8 cellular contexts compared by ENCODE assay signal in genomic region chr4:118034061-118034785, GRCh38. TPM values are rescaled to one million over a fixed set of nuclear protein-coding genes. Genes with fewer than 3 reads are reported as not detected.
A peak's percentile ranks its signal among the peaks of the same experiment; 100 is the strongest.
DNase-seq lines count a peak whose midpoint lies in the region; ATAC-seq and TF ChIP-seq lines count a peak whose summit lies in the region.

Gene NDST3, plus strand, starts transcription at chr4:118034486. Its CDS starts 19,425 bp downstream, at chr4:118053911.

- ATAC-seq in HG03378 (IDR thresholded peaks at IDR 0.05; ENCODE audit: unreplicated experiment) (peak; percentile 75), sciatic nerve (peak; percentile 76)

- peak; percentile 31 for DNase-seq in AG10803 (ENCODE audit: low read depth)
- peak; percentile 50 for DNase-seq in GM13977 (ENCODE audit: low spot score)
- DNase-seq in NCI-H526 (lab: John Stamatoyannopoulos, UW), result peak; percentile 46 to 78
- DNase-seq in amygdala (lab: John Stamatoyannopoulos, UW), result peak in 53 of 56 donors; percentile 3 to 87 (median 54)
- DNase-seq in hepatic stellate cell (ENCODE audit: low spot score), result peak; percentile 21
- DNase-seq in sciatic nerve (ENCODE audit: low spot score), result peak; percentile 60
- DNase-seq in activated CD8-positive, alpha-beta memory T cell treated with anti-CD3 and anti-CD28 coated beads for 24 hours, result no peak

- intact Hi-C loops in sciatic nerve (cut with DNase I), result no loop called here

- TF ChIP-seq CTCF in AG10803 (conservative IDR thresholded peaks at IDR 0.05; ENCODE audit: low read length), result peak; percentile 27
- TF ChIP-seq CTCF in GM13977 (IDR thresholded peaks at IDR 0.05; ENCODE audit: extremely low read depth, insufficient read depth, missing control alignments), result peak; percentile 43

- peak within 1 kb of the TSS; percentile 44 for H3K4me3 ChIP-seq in AG10803 (ENCODE audit: low read length)

- in situ Hi-C loops in GM13977 (cut with MboI; ENCODE audit: low pct_unique_long_range_greater_than_20kb, low sequenced_read_pairs, unreplicated experiment), result no loop called here

RNA-seq across cellular contexts. Expression of gene NDST3, which starts in this region (rescaled TPM):
- total RNA-seq in sciatic nerve, result 0.89 TPM

Comparison
In these comparisons a context has a peak if more than half of its experiments do, and no peak if none do; other contexts are left out.
1. Peak in DNase-seq and ATAC-seq in sciatic nerve; RNA of the gene not detected or under 1 TPM.